Comparison of ENCODE assay signal across 8 cellular contexts in the genomic region with DNA sequence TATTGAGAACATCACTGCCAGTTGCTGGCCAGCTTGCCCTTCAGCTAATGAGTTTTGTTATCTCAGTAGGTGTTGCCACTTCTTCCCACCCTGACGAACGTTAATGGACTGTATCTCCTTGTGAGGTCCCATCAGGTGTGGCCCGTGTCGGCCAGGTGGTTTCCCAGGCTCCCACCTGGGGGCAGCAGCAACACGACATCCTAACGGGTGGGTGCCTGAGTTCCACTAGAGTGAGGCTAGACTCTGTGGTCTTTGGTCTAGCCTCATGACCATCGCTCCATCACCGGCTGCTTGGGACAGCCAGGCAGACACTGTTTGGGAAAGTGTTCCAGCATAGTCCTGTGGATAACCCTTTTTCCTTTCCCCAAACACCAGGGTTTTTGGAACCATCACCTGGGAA. TPM values are rescaled to one million over a fixed set of nuclear protein-coding genes. Genes with fewer than 3 reads are reported as not detected.
DNase-seq lines count a peak whose midpoint lies in the region; ATAC-seq and TF ChIP-seq lines count a peak whose summit lies in the region.

No MANE protein-coding gene starts in this region.

- WGBS in psoas muscle, 3 donors, result 88 to 91% (median 90%) methylated on average over 8 of the region's 8 CpGs

- intact Hi-C loops in psoas muscle (cut with DNase I) (no loop called here), posterior vena cava (cut with DNase I) (no loop called here)

- no peaks in the 10 kb centered on the region for H3K27me3 Mint-ChIP-seq in chondrocyte (ENCODE audit: low read depth)

- H3K27ac ChIP-seq in psoas muscle, result peak overlapping the region; percentile 95

- ATAC-seq in psoas muscle (no peak), GM21360 (IDR thresholded peaks at IDR 0.05; ENCODE audit: unreplicated experiment) (no peak), HG03521 (IDR thresholded peaks at IDR 0.05; ENCODE audit: unreplicated experiment) (no peak)

- peaks cover 6% of the 10 kb centered on the region for H3K4me1 ChIP-seq in psoas muscle

- H3K36me3 Mint-ChIP-seq in chondrocyte (ENCODE audit: low read depth), result no peaks in the 10 kb centered on the region

- H3K9me3 ChIP-seq in psoas muscle, result no peaks in the 10 kb centered on the region

- peak; percentile 37 for DNase-seq in HuH-7.5 (ENCODE audit: low spot score)
- no peak for DNase-seq in chondrocyte (ENCODE audit: low spot score)
- no peak for DNase-seq in psoas muscle
- DNase-seq in posterior vena cava (ENCODE audit: low spot score), result no peak
- DNase-seq in AML-193 (lab: John Stamatoyannopoulos, UW), result no peak

- H3K4me3 Mint-ChIP-seq in chondrocyte (ENCODE audit: unreplicated experiment), result no peak overlapping the region

- no peaks in the 10 kb centered on the region for H3K9me3 Mint-ChIP-seq in chondrocyte (ENCODE audit: low read depth)

- no peaks in the 10 kb centered on the region for H3K27me3 ChIP-seq in psoas muscle (ENCODE audit: insufficient read depth in 3 of 3, low read length in 2 of 3)

- peak; percentile 52 for TF ChIP-seq CTCF in GM12873 (IDR thresholded peaks at IDR 0.05; ENCODE audit: insufficient read depth, low read depth, low read length, missing control alignments)
- TF ChIP-seq CTCF in chondrocyte (IDR thresholded peaks at IDR 0.05), result no peak
- no peak for TF ChIP-seq CTCF in psoas muscle (IDR thresholded peaks at IDR 0.05)

- peaks cover 17% of the 10 kb centered on the region for H3K4me1 Mint-ChIP-seq in chondrocyte (ENCODE audit: low read depth)

- peak overlapping the region; percentile 73 for H3K27ac Mint-ChIP-seq in chondrocyte (ENCODE audit: unreplicated experiment)

- H3K36me3 ChIP-seq in psoas muscle (ENCODE audit: insufficient read depth in 1 of 2, low read depth in 1 of 2), result no peaks in the 10 kb centered on the region

- H3K4me3 ChIP-seq in psoas muscle, result no peak overlapping the region

RNA-seq across cellular contexts. Expression of gene LCMT1, which starts 45.6 kb away (rescaled TPM):
- total RNA-seq in chondrocyte (35.4 to 37.1 TPM (median 35.5 TPM) in 3 replicates), psoas muscle (10 to 100 TPM; 35.1 to 54.5 (median 38.0) TPM), posterior vena cava (10 to 100 TPM; 23.2 to 26.5 TPM)
- polyA plus RNA-seq in psoas muscle, result 10 to 100 TPM; 41.9 to 53.7 (median 51.6) TPM

RNA-seq across cellular contexts. Expression of gene ARHGAP17, which starts 50.7 kb away (rescaled TPM):
- total RNA-seq in chondrocyte (74.7 to 85.4 TPM (median 75.2 TPM) in 3 replicates), psoas muscle (10 to 100 TPM; 38.6 to 83.0 (median 57.7) TPM), posterior vena cava (10 to 100 TPM; 71.1 to 81.2 TPM)
- 10 to 100 TPM; 15.9 to 31.7 (median 23.3) TPM for polyA plus RNA-seq in psoas muscle
